In the genomic region with DNA sequence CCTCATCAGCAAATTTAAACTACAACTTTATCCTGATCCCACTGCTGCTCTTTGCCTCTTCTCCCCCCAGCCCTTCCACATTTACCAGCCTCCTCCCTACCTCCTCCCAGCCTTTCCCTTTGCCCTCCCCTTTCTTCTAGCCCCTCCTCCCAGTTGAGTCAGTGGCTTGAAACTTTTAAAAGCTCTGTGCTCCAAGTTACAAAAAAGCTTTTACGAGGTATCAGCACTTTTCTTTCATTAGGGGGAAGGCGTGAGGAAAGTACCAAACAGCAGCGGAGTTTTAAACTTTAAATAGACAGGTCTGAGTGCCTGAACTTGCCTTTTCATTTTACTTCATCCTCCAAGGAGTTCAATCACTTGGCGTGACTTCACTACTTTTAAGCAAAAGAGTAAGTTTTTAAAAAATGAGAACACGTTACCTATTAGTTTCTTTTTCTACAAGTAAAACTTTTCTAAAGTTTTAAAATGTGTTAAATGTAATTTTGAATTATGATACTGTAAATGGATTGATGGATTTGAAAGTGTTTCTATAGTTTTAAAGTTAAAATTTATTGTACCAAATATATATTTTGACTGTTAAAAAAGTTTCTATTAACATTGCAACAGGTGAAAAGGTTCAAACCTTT, we compare ENCODE assay signal across 1 cellular context.
TF ChIP-seq lines count a peak whose summit lies in the region.

TSS of gene GJA1 (plus strand) at position 203 of the 626 bp plus-strand sequence. CDS start 11,202 bp downstream, outside the sequence.

TF ChIP-seq in H1, 55 proteins besides CTCF, POLR2A, EP300 and RAD21:
- TF ChIP-seq HDAC6 (IDR thresholded peaks at IDR 0.05; ENCODE audit: low read depth, low read length) (no peak), CHD1 (IDR thresholded peaks at IDR 0.05; ENCODE audit: low read depth, low read length) (peak; percentile 80), GABPA (IDR thresholded peaks at IDR 0.05; ENCODE audit: borderline replicate concordance, insufficient read depth, low read length) (no peak), RNF2 (IDR thresholded peaks at IDR 0.05; ENCODE audit: borderline replicate concordance, low read depth, low read length, missing control alignments, poor library complexity, severe bottlenecking) (no peak), TAF7 (optimal IDR thresholded peaks at IDR 0.05; ENCODE audit: borderline replicate concordance, low read depth, low read length) (peak; percentile 95), TBP (IDR thresholded peaks at IDR 0.05; ENCODE audit: low read depth, low read length) (peak; percentile 96), CTBP2 (IDR thresholded peaks at IDR 0.05; ENCODE audit: borderline replicate concordance, insufficient read depth, insufficient read length, low read length) (no peak), KDM4A (IDR thresholded peaks at IDR 0.05; ENCODE audit: low read depth, low read length, severe bottlenecking) (no peak), SAP30 (IDR thresholded peaks at IDR 0.05; ENCODE audit: insufficient read depth, insufficient replicate concordance, low read length) (no peak), BRCA1 (IDR thresholded peaks at IDR 0.05; ENCODE audit: low read depth, low read length) (peak; percentile 9; the same call in 1 of the 2 replicates), EGR1 (IDR thresholded peaks at IDR 0.05; ENCODE audit: borderline replicate concordance, low read depth, low read length) (no peak), CHD7 (IDR thresholded peaks at IDR 0.05; ENCODE audit: insufficient replicate concordance, low read length) (peak; percentile 54), PHF8 (conservative IDR thresholded peaks at IDR 0.05; ENCODE audit: low read depth, low read length) (0 out of 2 replicates have a peak, but pooled peaks have one; percentile 22), SP4 (IDR thresholded peaks at IDR 0.05; ENCODE audit: low read length) (peak; percentile 75; the same call in 1 of the 2 replicates), SIN3A (conservative IDR thresholded peaks at IDR 0.05 in 1 of 2, IDR thresholded peaks at IDR 0.05 in 1 of 2; ENCODE audit: low read depth in 1 of 2, low read length in 2 of 2) (peak; percentile 27 to 55; a peak in 1 of 4 replicates), SP1 (IDR thresholded peaks at IDR 0.05; ENCODE audit: low read depth, low read length) (0 out of 2 replicates have a peak, but pooled peaks have one; percentile 30), POLR2AphosphoS5 (IDR thresholded peaks at IDR 0.05; ENCODE audit: low read depth, low read length) (peak; percentile 85), JUN (IDR thresholded peaks at IDR 0.05; ENCODE audit: low read depth, low read length) (no peak), GTF2F1 (IDR thresholded peaks at IDR 0.05; ENCODE audit: borderline replicate concordance, low read depth, low read length) (peak; percentile 93), YY1 (IDR thresholded peaks at IDR 0.05; ENCODE audit: low read depth, low read length) (no peak), TAF1 (IDR thresholded peaks at IDR 0.05; ENCODE audit: low read depth, low read length) (peak; percentile 92), MAFK (IDR thresholded peaks at IDR 0.05; ENCODE audit: low read depth, low read length) (peak; percentile 48), BCL11A (IDR thresholded peaks at IDR 0.05; ENCODE audit: low read depth in 2 of 2, low read length in 2 of 2) (no peak), KDM5A (IDR thresholded peaks at IDR 0.05; ENCODE audit: low read length) (no peak), FOSL1 (IDR thresholded peaks at IDR 0.05; ENCODE audit: insufficient read depth, low read depth, low read length) (no peak)
- TF ChIP-seq, protein P1, sequence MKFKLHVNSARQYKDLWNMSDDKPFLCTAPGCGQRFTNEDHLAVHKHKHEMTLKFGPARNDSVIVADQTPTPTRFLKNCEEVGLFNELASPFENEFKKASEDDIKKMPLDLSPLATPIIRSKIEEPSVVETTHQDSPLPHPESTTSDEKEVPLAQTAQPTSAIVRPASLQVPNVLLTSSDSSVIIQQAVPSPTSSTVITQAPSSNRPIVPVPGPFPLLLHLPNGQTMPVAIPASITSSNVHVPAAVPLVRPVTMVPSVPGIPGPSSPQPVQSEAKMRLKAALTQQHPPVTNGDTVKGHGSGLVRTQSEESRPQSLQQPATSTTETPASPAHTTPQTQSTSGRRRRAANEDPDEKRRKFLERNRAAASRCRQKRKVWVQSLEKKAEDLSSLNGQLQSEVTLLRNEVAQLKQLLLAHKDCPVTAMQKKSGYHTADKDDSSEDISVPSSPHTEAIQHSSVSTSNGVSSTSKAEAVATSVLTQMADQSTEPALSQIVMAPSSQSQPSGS (IDR thresholded peaks at IDR 0.05; ENCODE audit: low read length), result peak; percentile 65; the same call in 1 of the 2 replicates
